ENCODE assay signal across 27 cellular contexts in genomic region chr7:93399642-93400041, GRCh38.
"Had no signal": no experiment of that assay in that cellular context is flagged by ENCODE, and none has a peak within 500 bp of the region (broad histone marks: within the 10 kb centered on the region; RNA-seq: fewer than 3 reads in every experiment).

No MANE protein-coding gene starts in this region.

- H3K27me3 ChIP-seq: esophagus squamous epithelium, gastrocnemius medialis, left lung had no signal

- H3K4me1 ChIP-seq: esophagus squamous epithelium, gastrocnemius medialis, heart right ventricle, left lung, lower lobe of right lung had no signal

- ATAC-seq: esophagus mucosa; gastrocnemius medialis; heart right ventricle; left cardiac atrium; left lung; left ventricle myocardium superior; lower lobe of right lung; naive thymus-derived CD4-positive, alpha-beta T cell; natural killer cell had no signal

- DNase-seq: dermis blood vessel endothelial cell; dorsolateral prefrontal cortex; effector CD4-positive, alpha-beta T cell; effector memory CD4-positive, alpha-beta T cell; erythroblast; esophagus squamous epithelium; foreskin fibroblast; foreskin melanocyte; gastrocnemius medialis; glutamatergic neuron; head of caudate nucleus; heart right ventricle; hippocampal formation; left cardiac atrium; left lung; left ventricle myocardium superior; lower lobe of right lung; mesenchymal stem cell; midbrain; naive thymus-derived CD4-positive, alpha-beta T cell; natural killer cell had no signal

- FAIRE-seq: endometrium, islet of Langerhans, keratinocyte had no signal

- H3K27ac ChIP-seq: coronary artery, dorsolateral prefrontal cortex, epithelial cell of prostate, esophagus squamous epithelium, gastrocnemius medialis, heart right ventricle, left lung, lower lobe of right lung had no signal

- H3K4me3 ChIP-seq: coronary artery, dorsolateral prefrontal cortex, esophagus squamous epithelium, gastrocnemius medialis, heart right ventricle, left lung, lower lobe of right lung had no signal

- H3K36me3 ChIP-seq: esophagus squamous epithelium, gastrocnemius medialis, heart right ventricle, left lung, lower lobe of right lung had no signal

- H3K27ac Mint-ChIP-seq: naive thymus-derived CD4-positive, alpha-beta T cell; natural killer cell had no signal

- H3K36me3 Mint-ChIP-seq: naive thymus-derived CD4-positive, alpha-beta T cell; natural killer cell had no signal

- H3K4me1 Mint-ChIP-seq: naive thymus-derived CD4-positive, alpha-beta T cell; natural killer cell had no signal

- H3K4me3 Mint-ChIP-seq: naive thymus-derived CD4-positive, alpha-beta T cell; natural killer cell had no signal

- H3K9me3 ChIP-seq: esophagus squamous epithelium, gastrocnemius medialis, lower lobe of right lung had no signal
